ENCODE assay signal across 16 cellular contexts in the genomic region with DNA sequence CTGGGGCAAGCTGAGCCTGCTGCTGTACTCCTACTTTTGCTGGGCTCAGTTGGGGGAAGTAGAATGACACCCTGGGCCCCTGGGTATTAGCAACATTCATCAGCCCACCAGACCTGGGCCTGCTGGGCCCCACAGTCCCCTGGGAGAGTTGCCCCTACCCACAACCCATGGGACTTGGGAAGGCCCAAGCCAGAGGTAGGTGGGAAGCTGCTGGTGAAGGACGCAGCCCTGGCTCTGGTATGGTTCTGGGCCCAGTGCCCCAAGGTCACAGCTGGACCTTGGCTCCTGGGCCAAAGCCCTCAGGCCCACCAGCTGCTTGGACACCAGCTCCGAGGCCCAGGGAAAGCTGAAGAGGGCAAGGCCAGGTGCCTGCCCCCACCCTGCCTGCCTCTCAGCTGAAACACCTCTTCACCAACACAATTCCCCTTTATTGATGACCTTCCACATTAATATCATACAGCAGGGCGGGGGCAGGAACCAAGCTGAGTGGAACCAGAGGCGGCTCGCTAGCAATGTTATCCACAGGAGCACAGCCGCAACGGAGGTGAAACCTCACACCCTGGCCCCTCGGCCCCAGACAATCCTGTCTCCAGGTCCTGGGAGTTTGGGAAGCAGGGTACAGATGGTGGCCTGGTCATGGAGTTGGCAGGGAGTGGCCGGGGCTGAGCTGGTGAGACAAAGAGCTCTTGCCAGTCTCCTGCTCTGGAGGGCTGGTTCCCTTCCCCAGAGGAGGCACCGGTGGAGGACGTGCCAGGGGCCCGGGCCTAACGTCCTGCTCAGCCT. TPM values are rescaled to one million over a fixed set of nuclear protein-coding genes. Genes with fewer than 3 reads are reported as not detected.
DNase-seq lines count a peak whose midpoint lies in the region; ATAC-seq and TF ChIP-seq lines count a peak whose summit lies in the region.
"Had no signal": no experiment of that assay in that cellular context is flagged by ENCODE, and none has a peak within 500 bp of the region (broad histone marks: within the 10 kb centered on the region; RNA-seq: fewer than 3 reads in every experiment).

No MANE protein-coding gene starts in this region.

- H3K36me3 Mint-ChIP-seq in CD14-positive monocyte = peaks cover 27 to 47% of the 10 kb centered on the region in 2 donors
- H3K36me3 Mint-ChIP-seq in T-helper 17 cell (ENCODE audit: low read depth) = peaks cover 2% of the 10 kb centered on the region

- intact Hi-C loops in CD14-positive monocyte (cut with micrococcal nuclease) = no loop called here
- intact Hi-C loops in right cardiac atrium (cut with DNase I) = no loop called here

- H3K4me3 Mint-ChIP-seq in CD14-positive monocyte = no peak overlapping the region
- H3K4me3 Mint-ChIP-seq in T-helper 17 cell = no peak overlapping the region
- H3K4me3 Mint-ChIP-seq: B cell, HFFc6 had no signal

- DNase-seq in CD14-positive monocyte (ENCODE audit: low spot score) (peak; percentile 42), T-helper 17 cell (no peak), right cardiac atrium (no peak), LoVo (ENCODE audit: low spot score) (no peak), NCI-H1105 (lab: John Stamatoyannopoulos, UW) (no peak)
- DNase-seq: ACHN, GF-D8, HFFc6, MM.1S, NCI-H2029 treated with DMSO at 0.1 percent for 48 hours, NCI-H524 had no signal

- H3K4me3 ChIP-seq in right cardiac atrium (ENCODE audit: low read length) (no peak overlapping the region), parathyroid adenoma (ENCODE audit: low read depth, low read length) (no peak overlapping the region)
- H3K4me3 ChIP-seq: SJSA1 had no signal

- H3K4me1 Mint-ChIP-seq in CD14-positive monocyte = no peaks in the 10 kb centered on the region
- peaks cover 3% of the 10 kb centered on the region for H3K4me1 Mint-ChIP-seq in T-helper 17 cell
- H3K4me1 Mint-ChIP-seq: B cell had no signal

- no peaks in the 10 kb centered on the region for H3K79me2 ChIP-seq in parathyroid adenoma

- peak overlapping the region in 1 of 7 donors; percentile 77 for H3K27ac Mint-ChIP-seq in CD14-positive monocyte
- H3K27ac Mint-ChIP-seq in T-helper 17 cell = peak overlapping the region; percentile 53
- H3K27ac Mint-ChIP-seq: B cell, HFFc6 had no signal

- no peaks in the 10 kb centered on the region for H3K9me3 ChIP-seq in T-helper 17 cell (ENCODE audit: control insufficient read depth, low read length, poor library complexity, severe bottlenecking)
- H3K9me3 ChIP-seq in right cardiac atrium (ENCODE audit: control insufficient read depth, low read length) = no peaks in the 10 kb centered on the region
- no peaks in the 10 kb centered on the region for H3K9me3 ChIP-seq in parathyroid adenoma (ENCODE audit: control insufficient read depth, low read length)
- H3K9me3 ChIP-seq: SJSA1 had no signal

- H3K36me3 ChIP-seq in parathyroid adenoma (ENCODE audit: control insufficient read depth, insufficient read depth, low read length) = no peaks in the 10 kb centered on the region

- no peak overlapping the region for H3K4me2 ChIP-seq in parathyroid adenoma (ENCODE audit: low read length)

- H3K27ac ChIP-seq in right cardiac atrium (ENCODE audit: low read length) (no peak overlapping the region), parathyroid adenoma (peak overlapping the region; percentile 11)
- H3K27ac ChIP-seq: SJSA1 had no signal

- no peak overlapping the region for H2AFZ ChIP-seq in parathyroid adenoma

- WGBS in right cardiac atrium = 85% methylated on average over 13 of the region's 13 CpGs

- TF ChIP-seq CTCF in CD14-positive monocyte (IDR thresholded peaks at IDR 0.05) (no peak), parathyroid adenoma (IDR thresholded peaks at IDR 0.05) (no peak)

- H3K27me3 ChIP-seq in right cardiac atrium (ENCODE audit: control insufficient read depth, insufficient read depth) (no peaks in the 10 kb centered on the region), parathyroid adenoma (ENCODE audit: control insufficient read depth, insufficient read depth, low read length) (no peaks in the 10 kb centered on the region)
- H3K27me3 ChIP-seq: SJSA1 had no signal

- H3K9me3 Mint-ChIP-seq in CD14-positive monocyte = no peaks in the 10 kb centered on the region
- H3K9me3 Mint-ChIP-seq: HFFc6 had no signal

- ATAC-seq in T-helper 17 cell = no peak
- ATAC-seq in right cardiac atrium = peak; percentile 18 to 38
- ATAC-seq in HG02798 (IDR thresholded peaks at IDR 0.05; ENCODE audit: poor library complexity, unreplicated experiment) = no peak
- no peak for ATAC-seq in GM21723 (IDR thresholded peaks at IDR 0.05; ENCODE audit: unreplicated experiment)

- no peak overlapping the region for H3K9ac ChIP-seq in parathyroid adenoma

- H3K4me1 ChIP-seq in right cardiac atrium (ENCODE audit: control insufficient read depth, insufficient read depth, low read length) (no peaks in the 10 kb centered on the region), parathyroid adenoma (no peaks in the 10 kb centered on the region)
- H3K4me1 ChIP-seq: SJSA1 had no signal

- H3K27me3 Mint-ChIP-seq in CD14-positive monocyte (ENCODE audit: low read depth in 3 of 3) (no peaks in the 10 kb centered on the region), T-helper 17 cell (no peaks in the 10 kb centered on the region)
- H3K27me3 Mint-ChIP-seq: B cell had no signal

RNA-seq across cellular contexts. Expression of gene DOLPP1, which starts 13.7 kb away (rescaled TPM):
- polyA plus RNA-seq in CD14-positive monocyte (1 to 10 TPM; 5.4 to 5.9 TPM), right cardiac atrium (3.3 TPM)
- total RNA-seq in T-helper 17 cell (1 to 10 TPM; 5.3 to 8.0 TPM), right cardiac atrium (1 to 10 TPM; 6.3 to 7.3 (median 6.8) TPM)

RNA-seq across cellular contexts. Expression of gene CRAT, which starts 16.0 kb away (rescaled TPM):
- polyA plus RNA-seq in CD14-positive monocyte (10 to 100 TPM; 12.2 to 15.0 TPM), right cardiac atrium (63.3 TPM)
- total RNA-seq in T-helper 17 cell (10 to 100 TPM; 12.9 to 23.3 TPM), right cardiac atrium (10 to 100 TPM; 47.0 to 69.9 (median 56.8) TPM)

RNA-seq across cellular contexts. Expression of gene PTPA, which starts 16.6 kb away (rescaled TPM):
- polyA plus RNA-seq in CD14-positive monocyte (10 to 100 TPM; 11.7 to 12.4 TPM), right cardiac atrium (147 TPM)
- total RNA-seq in T-helper 17 cell (10 to 100 TPM; 49.8 to 50.0 TPM), right cardiac atrium (100 to 1,000 TPM; 115 to 170 (median 144) TPM)

RNA-seq across cellular contexts. Expression of gene MIGA2, which starts 58.2 kb away (rescaled TPM):
- polyA plus RNA-seq in CD14-positive monocyte (1 to 10 TPM; 1.9 to 5.9 TPM), right cardiac atrium (35.8 TPM)
- total RNA-seq in T-helper 17 cell (10 to 100 TPM; 64.2 to 81.4 TPM), right cardiac atrium (10 to 100 TPM; 30.3 to 40.7 (median 36.2) TPM)

Comparison
In these comparisons a context has a peak if more than half of its experiments do, and no peak if none do; other contexts are left out.
1. ATAC-seq: peak in right cardiac atrium (2 of 2); none in T-helper 17 cell (single experiment), HG02798 (single experiment) and GM21723 (single experiment).